ENCODE assay signal across 21 cellular contexts in genomic region chr6:43217351-43217750, GRCh38. TPM values are rescaled to one million over a fixed set of nuclear protein-coding genes. Genes with fewer than 3 reads are reported as not detected.
DNase-seq lines count a peak whose midpoint lies in the region; ATAC-seq, FAIRE-seq and TF ChIP-seq lines count a peak whose summit lies in the region.
"Had no signal": no experiment of that assay in that cellular context is flagged by ENCODE, and none has a peak within 500 bp of the region (broad histone marks: within the 10 kb centered on the region; RNA-seq: fewer than 3 reads in every experiment).

No MANE protein-coding gene starts in this region.

- H4K20me1 ChIP-seq in K562 (replicated peaks; ENCODE audit: control insufficient read depth, insufficient read depth, low read length) = no peaks in the 10 kb centered on the region
- H4K20me1 ChIP-seq: BLaER1 treated with 17β-estradiol and CSF1 and Interleukin-3, amounts not matched to agents 10 nM and 100 nM had no signal

- no peak for TF ChIP-seq POLR2A in K562 (conservative IDR thresholded peaks at IDR 0.05)
- TF ChIP-seq POLR2A in thyroid gland (IDR thresholded peaks at IDR 0.05) = no peak

- H3K27me3 ChIP-seq in left ventricle myocardium inferior (ENCODE audit: low read depth) = no peaks in the 10 kb centered on the region
- H3K27me3 ChIP-seq in K562 (ENCODE audit: control insufficient read depth in 2 of 2, insufficient read depth in 2 of 2, low read length in 2 of 2) = no peaks in the 10 kb centered on the region
- no peaks in the 10 kb centered on the region for H3K27me3 ChIP-seq in thyroid gland
- H3K27me3 ChIP-seq: BLaER1 treated with 17β-estradiol and CSF1 and Interleukin-3, amounts not matched to agents 10 nM and 100 nM; MG63 had no signal

- no peak for TF ChIP-seq CTCF in left ventricle myocardium inferior (IDR thresholded peaks at IDR 0.05; ENCODE audit: borderline replicate concordance)
- no peak for TF ChIP-seq CTCF in K562 (IDR thresholded peaks at IDR 0.05 in 2 of 3, conservative IDR thresholded peaks at IDR 0.05 in 1 of 3; ENCODE audit: insufficient read depth in 2 of 3, low read depth in 1 of 3, low read length in 3 of 3)
- TF ChIP-seq CTCF in thyroid gland (IDR thresholded peaks at IDR 0.05) = no peak

- H3K4me1 ChIP-seq in left ventricle myocardium inferior = peaks cover 12% of the 10 kb centered on the region
- H3K4me1 ChIP-seq in K562 (replicated peaks in 1 of 2; ENCODE audit: control insufficient read depth in 2 of 2, insufficient read depth in 2 of 2, low read length in 2 of 2) = peaks cover 12 to 31% of the 10 kb centered on the region in 2 experiments; a peak in 4 of 5 replicates
- peaks cover 3 to 8% of the 10 kb centered on the region in 2 donors for H3K4me1 ChIP-seq in thyroid gland

- H3K9me1 ChIP-seq in K562 (ENCODE audit: control insufficient read depth, insufficient read depth, low read length) = no peaks in the 10 kb centered on the region

- peaks cover 55% of the 10 kb centered on the region for H3K36me3 ChIP-seq in left ventricle myocardium inferior
- no peaks in the 10 kb centered on the region for H3K36me3 ChIP-seq in K562 (ENCODE audit: control insufficient read depth, insufficient read depth, low read length)
- H3K36me3 ChIP-seq in thyroid gland = peaks cover 6 to 8% of the 10 kb centered on the region in 2 donors
- H3K36me3 ChIP-seq: HAP-1, MG63 had no signal

- no peaks in the 10 kb centered on the region for H3K9me3 ChIP-seq in left ventricle myocardium inferior (replicated peaks)
- no peaks in the 10 kb centered on the region for H3K9me3 ChIP-seq in K562 (replicated peaks; ENCODE audit: control insufficient read depth, insufficient read depth, low read depth, low read length)
- no peaks in the 10 kb centered on the region for H3K9me3 ChIP-seq in thyroid gland
- H3K9me3 ChIP-seq: BLaER1 treated with 17β-estradiol and CSF1 and Interleukin-3, amounts not matched to agents 10 nM and 100 nM; HAP-1; MG63 had no signal

- no peak overlapping the region for H2AFZ ChIP-seq in K562 (ENCODE audit: low read depth, low read length)

- TF ChIP-seq RAD21 in K562 (CRISPR knock-in tag; conservative IDR thresholded peaks at IDR 0.05 in 1 of 2, IDR thresholded peaks at IDR 0.05 in 1 of 2) = no peak

- no peak overlapping the region for H3K9ac ChIP-seq in K562 (ENCODE audit: insufficient read depth in 1 of 2, low read depth in 2 of 2, low read length in 2 of 2)
- H3K9ac ChIP-seq: BLaER1 treated with 17β-estradiol and CSF1 and Interleukin-3, amounts not matched to agents 10 nM and 100 nM had no signal

- FAIRE-seq in K562 (lab: Jason Lieb, UNC) = peak; percentile 11
- FAIRE-seq: D721Med had no signal

- POLR2A ChIA-PET in K562 (lab: Yijun Ruan, JAX) = interaction anchor here (0.6 to 10.7 kb wide), 2 partner anchors 9 to 50 kb away, joined by 4 to 118 read pairs; partner anchors contain the start of gene DNPH1

- CTCF ChIA-PET in K562 (lab: Yijun Ruan, JAX; ENCODE audit: low intra/inter-chr PET ratio) = no interaction called here

- H3K4me2 ChIP-seq in K562 (ENCODE audit: insufficient read depth, low read length) = no peak overlapping the region
- H3K4me2 ChIP-seq: BLaER1 treated with 17β-estradiol and CSF1 and Interleukin-3, amounts not matched to agents 10 nM and 100 nM had no signal

- no peak for TF ChIP-seq EP300 in K562 (IDR thresholded peaks at IDR 0.05; ENCODE audit: low read length)

- H3K27ac ChIP-seq in left ventricle myocardium inferior (replicated peaks) (no peak overlapping the region), K562 (ENCODE audit: extremely low read depth, low read depth, low read length) (no peak overlapping the region), thyroid gland (no peak overlapping the region)
- H3K27ac ChIP-seq: BLaER1 treated with 17β-estradiol and CSF1 and Interleukin-3, amounts not matched to agents 10 nM and 100 nM had no signal

- H3K4me3 ChIP-seq in left ventricle myocardium inferior (no peak overlapping the region), K562 (no peak overlapping the region), thyroid gland (replicated peaks in 1 of 3) (no peak overlapping the region)
- H3K4me3 ChIP-seq: BLaER1 treated with 17β-estradiol and CSF1 and Interleukin-3, amounts not matched to agents 10 nM and 100 nM; HAP-1; MG63 had no signal

- in situ Hi-C loops in K562 (cut with MboI) = no loop called here

- H3K79me2 ChIP-seq in K562 (ENCODE audit: control insufficient read depth, insufficient read depth, low read length) = no peaks in the 10 kb centered on the region

- whole genome bisulfite sequencing in K562 (ENCODE audit: insufficient coverage, low coverage, missing lambda C conversion rate) = 52% methylated on average over 5 of the region's 5 CpGs
- 29 to 41% methylated on average over 5 of the region's 5 CpGs for WGBS in thyroid gland, 2 donors

- ATAC-seq in Right ventricle myocardium superior (ENCODE audit: poor library complexity) (peak; percentile 49), K562 (no peak), HG02970 (IDR thresholded peaks at IDR 0.05; ENCODE audit: low FRiP score, unreplicated experiment) (no peak)
- ATAC-seq: SK-N-SH treated with all-trans-retinoic acid at 6 μM for 48 hours, T-cell had no signal

- BruUV-seq in K562 (replicated peaks; lab: Mats Ljungman, UMichigan) = no TSS peak

- intact Hi-C loops in Right ventricle myocardium superior (cut with DNase I) (no loop called here), left ventricle myocardium inferior (cut with micrococcal nuclease) (no loop called here), K562 (cut with micrococcal nuclease) (no loop called here), thyroid gland (cut with DNase I) (no loop called here)

- DNase-seq in Right ventricle myocardium superior (no peak), left ventricle myocardium inferior (no peak), NCI-H1105 (lab: John Stamatoyannopoulos, UW) (peak; percentile 12), K562 (ENCODE audit: extremely low read depth in 1 of 4, low spot score in 3 of 4) (no peak), thyroid gland (peak; percentile 82 to 85), GOT3 (lab: John Stamatoyannopoulos, UW) (no peak)
- no peak for DNase-seq in activated naive CD4-positive, alpha-beta T cell (lab: John Stamatoyannopoulos, UW)
- DNase-seq: Kasumi-1, MG63, NCI-H1048, NCI-H1694, NCI-H446, NCI-H69, OCI-M1, SHP77 treated with DMSO at 0.1 percent for 48 hours, T-cell had no signal

RNA-seq across cellular contexts. Expression of gene DNPH1, which starts 11.9 kb away (rescaled TPM):
- total RNA-seq in Right ventricle myocardium superior = 31.5 TPM
- 27.7 TPM for total RNA-seq in left ventricle myocardium inferior
- total RNA-seq in K562 (2011; cell fraction: chromatin; rRNA removed; ENCODE audit: low replicate concordance) = 41.0 and 115 TPM in 2 replicates
- total RNA-seq in K562 (2011; cell fraction: nucleolus; rRNA removed) = 111 and 120 TPM in 2 replicates
- total RNA-seq in K562 (2011; cell fraction: nucleoplasm; rRNA removed) = 76.8 and 84.6 TPM in 2 replicates
- total RNA-seq in K562 (2014; rRNA removed) = 237 and 302 TPM in 2 replicates
- 25.7 and 32.4 TPM in 2 replicates for total RNA-seq in K562 (2014; rRNA removed; fragmentation: Illumina TruSeq; extraction: Trizol)
- total RNA-seq in K562 (2015; rRNA removed; fragmentation: Illumina TruSeq; extraction: Trizol) = 67.7 and 68.7 TPM in 2 replicates
- 127 and 140 TPM in 2 replicates for total RNA-seq in K562 (2021)
- polyA plus RNA-seq in K562 (2011; rRNA removed) = 136 and 161 TPM in 2 replicates
- polyA plus RNA-seq in K562 (2011; cell fraction: cytosol; rRNA removed) = 293 and 491 TPM in 2 replicates
- polyA plus RNA-seq in K562 (2011; cell fraction: nucleus; rRNA removed) = 149 and 187 TPM in 2 replicates
- polyA plus RNA-seq in K562 (2012) = 197 and 211 TPM in 2 replicates
- 48.8 and 72.3 TPM in 2 replicates for polyA plus RNA-seq in K562 (2014; fragmentation: Illumina TruSeq; extraction: Trizol)
- 10 to 100 TPM in 1 of 2 experiments, 1 to 10 TPM in 1; 7.3 to 13.9 TPM for polyA plus RNA-seq in K562 (2014; fragmentation: Nextera tagmentation; extraction: Ambion mirVana)
- polyA plus RNA-seq in K562 (2014; rRNA removed) = 300 and 346 TPM in 2 replicates
- 23.2 and 30.5 TPM in 2 replicates for polyA minus RNA-seq in K562 (2011; rRNA and poly(A)+ RNA removed)
- 26.2 and 27.7 TPM in 2 replicates for polyA minus RNA-seq in K562 (2011; cell fraction: cytosol; rRNA and poly(A)+ RNA removed)
- polyA minus RNA-seq in K562 (2011; cell fraction: nucleus; rRNA and poly(A)+ RNA removed) = 26.3 and 34.4 TPM in 2 replicates
- total RNA-seq in thyroid gland = 100 to 1,000 TPM in 1 of 4 donors, 10 to 100 TPM in 3; 33.1 to 122 (median 84.1) TPM

RNA-seq across cellular contexts. Expression of gene TTBK1, which starts 25.9 kb away (rescaled TPM):
- 0.13 TPM for total RNA-seq in Right ventricle myocardium superior
- total RNA-seq in left ventricle myocardium inferior = 0.27 TPM
- total RNA-seq in K562 (2011; cell fraction: chromatin; rRNA removed; ENCODE audit: low replicate concordance) = 0.07 TPM in 1 of 2 replicates, not detected in the other
- under 0.01 TPM in 1 of 2 replicates, not detected in the other for total RNA-seq in K562 (2011; cell fraction: nucleolus; rRNA removed)
- total RNA-seq in K562 (2011; cell fraction: nucleoplasm; rRNA removed) = 0.07 TPM in 1 of 2 replicates, not detected in the other
- not detected in 2 replicates for total RNA-seq in K562 (2014; rRNA removed)
- total RNA-seq in K562 (2014; rRNA removed; fragmentation: Illumina TruSeq; extraction: Trizol) = not detected in 2 replicates
- total RNA-seq in K562 (2015; rRNA removed; fragmentation: Illumina TruSeq; extraction: Trizol) = not detected in 2 replicates
- not detected in 2 replicates for total RNA-seq in K562 (2021)
- polyA plus RNA-seq in K562 (2011; rRNA removed) = not detected in 2 replicates
- not detected in 2 replicates for polyA plus RNA-seq in K562 (2011; cell fraction: cytosol; rRNA removed)
- polyA plus RNA-seq in K562 (2011; cell fraction: nucleus; rRNA removed) = not detected in 2 replicates
- polyA plus RNA-seq in K562 (2012) = 0.01 TPM in 1 of 2 replicates, not detected in the other
- not detected in 2 replicates for polyA plus RNA-seq in K562 (2014; fragmentation: Illumina TruSeq; extraction: Trizol)
- not detected for polyA plus RNA-seq in K562 (2014; fragmentation: Nextera tagmentation; extraction: Ambion mirVana)
- polyA plus RNA-seq in K562 (2014; rRNA removed) = not detected in 2 replicates
- not detected in 2 replicates for polyA minus RNA-seq in K562 (2011; rRNA and poly(A)+ RNA removed)
- polyA minus RNA-seq in K562 (2011; cell fraction: cytosol; rRNA and poly(A)+ RNA removed) = not detected in 2 replicates
- under 0.01 TPM in 1 of 2 replicates, not detected in the other for polyA minus RNA-seq in K562 (2011; cell fraction: nucleus; rRNA and poly(A)+ RNA removed)
- total RNA-seq in thyroid gland = under 1 TPM in 2 of 4 donors, not detected in 2; 0.11 to 0.15 TPM

RNA-seq across cellular contexts. Expression of gene CUL9, which starts 35.4 kb away (rescaled TPM):
- total RNA-seq in Right ventricle myocardium superior = 12.5 TPM
- 14.7 TPM for total RNA-seq in left ventricle myocardium inferior
- total RNA-seq in K562 (2011; cell fraction: chromatin; rRNA removed; ENCODE audit: low replicate concordance) = 74.5 and 153 TPM in 2 replicates
- total RNA-seq in K562 (2011; cell fraction: nucleolus; rRNA removed) = 62.1 and 70.9 TPM in 2 replicates
- 62.3 and 69.4 TPM in 2 replicates for total RNA-seq in K562 (2011; cell fraction: nucleoplasm; rRNA removed)
- 6.5 and 8.6 TPM in 2 replicates for total RNA-seq in K562 (2014; rRNA removed)
- total RNA-seq in K562 (2014; rRNA removed; fragmentation: Illumina TruSeq; extraction: Trizol) = 4.1 and 5.8 TPM in 2 replicates
- total RNA-seq in K562 (2015; rRNA removed; fragmentation: Illumina TruSeq; extraction: Trizol) = 7.4 and 7.5 TPM in 2 replicates
- 10.0 and 13.4 TPM in 2 replicates for total RNA-seq in K562 (2021)
- polyA plus RNA-seq in K562 (2011; rRNA removed) = 7.0 and 13.5 TPM in 2 replicates
- 5.8 and 6.2 TPM in 2 replicates for polyA plus RNA-seq in K562 (2011; cell fraction: cytosol; rRNA removed)
- polyA plus RNA-seq in K562 (2011; cell fraction: nucleus; rRNA removed) = 82.8 and 102 TPM in 2 replicates
- polyA plus RNA-seq in K562 (2012) = 10.1 and 29.2 TPM in 2 replicates
- 6.2 and 6.6 TPM in 2 replicates for polyA plus RNA-seq in K562 (2014; fragmentation: Illumina TruSeq; extraction: Trizol)
- under 1 TPM; 0.50 to 0.51 TPM for polyA plus RNA-seq in K562 (2014; fragmentation: Nextera tagmentation; extraction: Ambion mirVana)
- polyA plus RNA-seq in K562 (2014; rRNA removed) = 9.7 and 20.7 TPM in 2 replicates
- polyA minus RNA-seq in K562 (2011; rRNA and poly(A)+ RNA removed) = 7.7 and 10.8 TPM in 2 replicates
- 3.4 and 6.3 TPM in 2 replicates for polyA minus RNA-seq in K562 (2011; cell fraction: cytosol; rRNA and poly(A)+ RNA removed)
- 18.6 and 30.8 TPM in 2 replicates for polyA minus RNA-seq in K562 (2011; cell fraction: nucleus; rRNA and poly(A)+ RNA removed)
- total RNA-seq in thyroid gland = 10 to 100 TPM; 39.7 to 63.3 (median 59.0) TPM

RNA-seq across cellular contexts. Expression of gene SRF, which starts 46.3 kb away (rescaled TPM):
- total RNA-seq in Right ventricle myocardium superior (65.3 TPM), left ventricle myocardium inferior (61.8 TPM), K562 (2014; rRNA removed) (24.6 and 31.5 TPM in 2 replicates), K562 (2014; rRNA removed; fragmentation: Illumina TruSeq; extraction: Trizol) (11.1 and 12.6 TPM in 2 replicates), K562 (2015; rRNA removed; fragmentation: Illumina TruSeq; extraction: Trizol) (19.4 and 20.1 TPM in 2 replicates), K562 (2021) (32.7 and 37.0 TPM in 2 replicates), thyroid gland (10 to 100 TPM; 21.5 to 34.1 (median 22.6) TPM)
- 13.7 and 28.2 TPM in 2 replicates for total RNA-seq in K562 (2011; cell fraction: chromatin; rRNA removed; ENCODE audit: low replicate concordance)
- total RNA-seq in K562 (2011; cell fraction: nucleolus; rRNA removed) = 20.1 and 23.2 TPM in 2 replicates
- total RNA-seq in K562 (2011; cell fraction: nucleoplasm; rRNA removed) = 23.9 and 30.5 TPM in 2 replicates
- polyA plus RNA-seq in K562 (2011; rRNA removed) (25.3 and 29.5 TPM in 2 replicates), K562 (2014; fragmentation: Illumina TruSeq; extraction: Trizol) (29.8 and 35.8 TPM in 2 replicates), K562 (2014; fragmentation: Nextera tagmentation; extraction: Ambion mirVana) (1 to 10 TPM; 2.5 to 2.8 TPM), K562 (2014; rRNA removed) (28.4 and 32.2 TPM in 2 replicates)
- polyA plus RNA-seq in K562 (2011; cell fraction: cytosol; rRNA removed) = 39.3 and 67.9 TPM in 2 replicates
- 41.4 and 58.3 TPM in 2 replicates for polyA plus RNA-seq in K562 (2011; cell fraction: nucleus; rRNA removed)
- polyA plus RNA-seq in K562 (2012) = 35.4 TPM in 2 replicates
- 16.6 and 31.6 TPM in 2 replicates for polyA minus RNA-seq in K562 (2011; rRNA and poly(A)+ RNA removed)
- 23.6 and 23.7 TPM in 2 replicates for polyA minus RNA-seq in K562 (2011; cell fraction: cytosol; rRNA and poly(A)+ RNA removed)
- 11.4 and 14.8 TPM in 2 replicates for polyA minus RNA-seq in K562 (2011; cell fraction: nucleus; rRNA and poly(A)+ RNA removed)

Comparison
In these comparisons a context has a peak if more than half of its experiments do, and no peak if none do; other contexts are left out.
1. DNase-seq: peak in NCI-H1105 (single experiment) and thyroid gland (2 of 2); none in Right ventricle myocardium superior (single experiment), left ventricle myocardium inferior (single experiment), K562 (0 of 4), activated naive CD4-positive, alpha-beta T cell (0 of 4) and GOT3 (single experiment).